Comparison of ENCODE assay signal across 9 cellular contexts in the genomic region with DNA sequence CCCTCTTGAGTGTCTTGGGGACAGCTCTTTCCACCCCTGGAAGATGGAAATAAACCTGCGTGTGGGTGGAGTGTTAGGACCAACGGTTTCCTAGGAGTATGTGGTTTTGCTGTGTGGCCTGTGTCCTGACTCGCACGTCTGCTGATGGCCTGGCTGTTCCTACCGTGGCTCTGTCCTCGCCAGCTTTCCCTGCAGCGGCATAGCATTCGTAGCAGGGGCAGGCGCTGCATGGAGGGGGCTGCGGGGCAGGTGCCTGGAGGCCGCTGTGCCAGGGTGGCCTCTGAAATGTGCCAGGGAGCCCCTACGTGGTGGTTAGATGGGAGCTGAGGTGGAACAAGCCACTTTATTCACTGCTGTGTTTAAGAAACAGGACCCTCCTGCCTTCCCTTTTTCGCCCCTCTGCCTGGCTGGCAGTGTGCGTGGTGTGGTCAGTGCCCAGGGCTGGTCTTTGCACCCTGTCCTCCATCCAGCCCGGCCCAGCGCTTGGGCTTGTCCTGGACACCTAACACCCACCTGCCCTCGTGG. TPM values are rescaled to one million over a fixed set of nuclear protein-coding genes. Genes with fewer than 3 reads are reported as not detected.
DNase-seq lines count a peak whose midpoint lies in the region; ATAC-seq and TF ChIP-seq lines count a peak whose summit lies in the region.
"Had no signal": no experiment of that assay in that cellular context is flagged by ENCODE, and none has a peak within 500 bp of the region (broad histone marks: within the 10 kb centered on the region; RNA-seq: fewer than 3 reads in every experiment).

No MANE protein-coding gene starts in this region.

- no peak for ATAC-seq in effector memory CD8-positive, alpha-beta T cell (replicated peaks)
- no peak for ATAC-seq in GM21619 (IDR thresholded peaks at IDR 0.05; ENCODE audit: unreplicated experiment)
- ATAC-seq in HG03432 (IDR thresholded peaks at IDR 0.05; ENCODE audit: unreplicated experiment), result no peak
- no peak for ATAC-seq in GM21447 (IDR thresholded peaks at IDR 0.05; ENCODE audit: unreplicated experiment)

- H4K20me1 ChIP-seq in KMS-11 (ENCODE audit: insufficient read depth), result no peaks in the 10 kb centered on the region

- peak overlapping the region; percentile 12 for H3K27ac ChIP-seq in CD4-positive, alpha-beta memory T cell (ENCODE audit: low read depth, low read length)
- H3K27ac ChIP-seq in KMS-11, result no peak overlapping the region
- peak overlapping the region; percentile 44 for H3K27ac ChIP-seq in rectal smooth muscle tissue (ENCODE audit: low read depth, low read length)

- no peaks in the 10 kb centered on the region for H3K27me3 ChIP-seq in CD4-positive, alpha-beta memory T cell (ENCODE audit: insufficient read depth, low read length)
- H3K27me3 ChIP-seq in KMS-11 (ENCODE audit: insufficient read depth, low read depth), result peaks cover 6% of the 10 kb centered on the region; the same call in 1 of the 2 replicates
- no peaks in the 10 kb centered on the region for H3K27me3 ChIP-seq in rectal smooth muscle tissue (ENCODE audit: control insufficient read depth, insufficient read depth, low read length)

- CTCF ChIA-PET in CD4-positive, alpha-beta memory T cell (lab: Charles Lee; ENCODE audit: partially characterized antibody), result interaction anchor here (1.0 to 2.4 kb wide), 4 partner anchors 33 to 209 kb away, joined by 5 to 6 read pairs (median 5); no protein-coding TSS in a partner anchor

- H3K9me3 Mint-ChIP-seq in CD4-positive, alpha-beta memory T cell, result peaks cover 0 to 6% (median 0%) of the 10 kb centered on the region in 8 donors
- H3K9me3 Mint-ChIP-seq in effector memory CD8-positive, alpha-beta T cell, result no peaks in the 10 kb centered on the region

- H3K4me1 ChIP-seq in CD4-positive, alpha-beta memory T cell (ENCODE audit: insufficient read depth, low read length), result peaks cover 66% of the 10 kb centered on the region
- H3K4me1 ChIP-seq in KMS-11 (ENCODE audit: low read depth, poor library complexity, severe bottlenecking) (peaks cover 36% of the 10 kb centered on the region), rectal smooth muscle tissue (ENCODE audit: control insufficient read depth, insufficient read depth, low read length) (peaks cover 54% of the 10 kb centered on the region)

- peaks cover 24% of the 10 kb centered on the region for H3K36me3 ChIP-seq in CD4-positive, alpha-beta memory T cell (ENCODE audit: insufficient read depth, low read length)
- no peaks in the 10 kb centered on the region for H3K36me3 ChIP-seq in KMS-11 (ENCODE audit: insufficient read depth)
- peaks cover 17% of the 10 kb centered on the region for H3K36me3 ChIP-seq in rectal smooth muscle tissue (ENCODE audit: control insufficient read depth, insufficient read depth, low read length)

- H3K4me3 Mint-ChIP-seq in CD4-positive, alpha-beta memory T cell, result peak overlapping the region in 6 of 8 donors; percentile 21 to 92 (median 58)
- H3K4me3 Mint-ChIP-seq in effector memory CD8-positive, alpha-beta T cell, result peak overlapping the region; percentile 84 to 90

- TF ChIP-seq CTCF in KMS-11 (conservative IDR thresholded peaks at IDR 0.05; ENCODE audit: low read depth, low read length), result no peak

- H3K79me2 ChIP-seq in KMS-11 (ENCODE audit: insufficient read depth, low read depth), result no peaks in the 10 kb centered on the region; the same call in 1 of the 2 replicates

- H2AFZ ChIP-seq in KMS-11 (ENCODE audit: low read depth), result no peak overlapping the region

- H3K36me3 Mint-ChIP-seq in CD4-positive, alpha-beta memory T cell, result peaks cover 8 to 32% of the 10 kb centered on the region in 2 donors
- H3K36me3 Mint-ChIP-seq in effector memory CD8-positive, alpha-beta T cell (ENCODE audit: insufficient read depth), result peaks cover 96% of the 10 kb centered on the region

- H3K4me2 ChIP-seq in KMS-11, result 0 out of 2 replicates have a peak overlapping the region, but pooled peaks have one; percentile 13

- H3K4me3 ChIP-seq in CD4-positive, alpha-beta memory T cell (ENCODE audit: low read length in 2 of 2), result no peak overlapping the region
- H3K4me3 ChIP-seq in KMS-11 (IDR thresholded peaks at IDR 0.05; ENCODE audit: insufficient read depth, low read depth, low read length) (no peak overlapping the region), rectal smooth muscle tissue (ENCODE audit: low read length) (no peak overlapping the region)
- H3K4me3 ChIP-seq: lung had no signal

- H3K9ac ChIP-seq in KMS-11, result no peak overlapping the region
- no peak overlapping the region for H3K9ac ChIP-seq in rectal smooth muscle tissue (ENCODE audit: low read length)

- no peaks in the 10 kb centered on the region for H3K27me3 Mint-ChIP-seq in CD4-positive, alpha-beta memory T cell
- no peaks in the 10 kb centered on the region for H3K27me3 Mint-ChIP-seq in effector memory CD8-positive, alpha-beta T cell

- peak overlapping the region; percentile 42 to 93 (median 82) for H3K27ac Mint-ChIP-seq in CD4-positive, alpha-beta memory T cell
- H3K27ac Mint-ChIP-seq in effector memory CD8-positive, alpha-beta T cell, result peak overlapping the region; percentile 90 to 96

- POLR2A ChIA-PET in CD4-positive, alpha-beta memory T cell (lab: Charles Lee; ENCODE audit: partially characterized antibody), result interaction anchor here (0.6 to 6.5 kb wide), 9 partner anchors 10 to 63 kb away, joined by 3 to 56 read pairs (median 4); partner anchors contain the start of genes CSNK1D and SLC16A3

- H3K9me3 ChIP-seq in CD4-positive, alpha-beta memory T cell (ENCODE audit: control insufficient read depth in 1 of 2, low read length in 2 of 2), result no peaks in the 10 kb centered on the region

- peaks cover 18 to 68% (median 57%) of the 10 kb centered on the region in 4 donors for H3K4me1 Mint-ChIP-seq in CD4-positive, alpha-beta memory T cell
- peaks cover 38 to 49% of the 10 kb centered on the region in 2 donors for H3K4me1 Mint-ChIP-seq in effector memory CD8-positive, alpha-beta T cell (ENCODE audit: low read depth in 2 of 2)

- intact Hi-C loops in CD4-positive, alpha-beta memory T cell (cut with micrococcal nuclease), result loop anchor here (2.0 to 10.0 kb wide), 3 partner anchors 33 to 205 kb away; partner anchors contain the start of genes CSNK1D, DCXR and RAC3

- DNase-seq in CD4-positive, alpha-beta memory T cell, result no peak
- no peak for DNase-seq in effector memory CD8-positive, alpha-beta T cell
- DNase-seq in dedifferentiated amniotic fluid mesenchymal stem cell (ENCODE audit: extremely low spot score), result no peak

RNA-seq across cellular contexts. Expression of gene SLC16A3, which starts 10.6 kb away (rescaled TPM):
- 10 to 100 TPM; 30.3 to 31.4 TPM for total RNA-seq in CD4-positive, alpha-beta memory T cell
- polyA plus RNA-seq in CD4-positive, alpha-beta memory T cell, result 1 to 10 TPM; 1.4 to 5.6 TPM

RNA-seq across cellular contexts. Expression of gene CCDC57, which starts 26.8 kb away (rescaled TPM):
- total RNA-seq in CD4-positive, alpha-beta memory T cell, result 10 to 100 TPM; 80.5 to 88.7 TPM
- polyA plus RNA-seq in CD4-positive, alpha-beta memory T cell, result 10 to 100 TPM; 41.6 to 43.6 TPM

RNA-seq across cellular contexts. Expression of gene CSNK1D, which starts 34.0 kb away (rescaled TPM):
- 100 to 1,000 TPM; 182 TPM for total RNA-seq in CD4-positive, alpha-beta memory T cell
- 10 to 100 TPM; 31.6 to 77.2 TPM for polyA plus RNA-seq in CD4-positive, alpha-beta memory T cell
